Comparison of ENCODE assay signal across 1 cellular context in the genomic region with DNA sequence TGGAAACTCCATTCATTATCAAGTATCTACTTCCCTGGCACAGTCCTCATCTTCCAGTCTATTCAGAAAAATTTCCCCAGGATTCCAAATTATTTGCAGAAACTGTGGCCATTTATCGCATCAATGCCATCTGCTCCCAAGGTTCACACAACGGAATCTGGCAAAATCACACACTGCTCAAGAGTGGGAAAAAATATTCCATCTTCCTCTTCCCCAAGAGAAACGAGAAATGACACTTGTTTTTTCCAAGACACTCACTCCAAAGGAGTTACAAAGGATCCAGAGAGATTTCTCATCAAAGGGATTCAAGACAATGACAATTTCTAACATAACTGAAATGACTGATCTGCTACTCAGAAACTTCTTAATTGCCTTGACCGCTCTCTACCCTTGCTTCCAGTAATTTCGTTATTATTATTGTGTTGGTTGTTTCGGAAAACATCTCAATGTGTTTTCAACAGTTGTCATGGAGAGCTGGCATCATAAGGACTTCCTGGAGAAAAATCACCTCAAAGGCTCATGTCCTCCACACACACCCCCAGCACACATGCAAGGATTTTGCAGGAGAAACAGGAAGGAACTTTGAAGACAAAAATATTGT.
TF ChIP-seq lines count a peak whose summit lies in the region.

No MANE protein-coding gene starts in this region.

TF ChIP-seq in endothelial cell of umbilical vein, 7 proteins besides CTCF, POLR2A, EP300 and RAD21:
- TF ChIP-seq FOS (IDR thresholded peaks at IDR 0.05; ENCODE audit: borderline replicate concordance, insufficient read depth, low read length) (no peak), JUN (IDR thresholded peaks at IDR 0.05; ENCODE audit: borderline replicate concordance, insufficient read depth, insufficient read length, low read depth) (no peak), GATA2 (IDR thresholded peaks at IDR 0.05; ENCODE audit: insufficient read depth, insufficient read length, low read depth, low read length) (no peak), MYC (IDR thresholded peaks at IDR 0.05; ENCODE audit: low read depth, low read length) (no peak), EZH2 (IDR thresholded peaks at IDR 0.05; ENCODE audit: borderline replicate concordance, low read depth, low read length, severe bottlenecking) (no peak), POLR2AphosphoS5 (IDR thresholded peaks at IDR 0.05; ENCODE audit: insufficient read depth, low read depth, low read length) (no peak)
- TF ChIP-seq, protein P1, sequence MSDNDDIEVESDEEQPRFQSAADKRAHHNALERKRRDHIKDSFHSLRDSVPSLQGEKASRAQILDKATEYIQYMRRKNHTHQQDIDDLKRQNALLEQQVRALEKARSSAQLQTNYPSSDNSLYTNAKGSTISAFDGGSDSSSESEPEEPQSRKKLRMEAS (IDR thresholded peaks at IDR 0.05; ENCODE audit: insufficient read depth, insufficient read length), result no peak
